ENCODE assay signal across 2 cellular contexts in genomic region chr17:76840443-76840767, GRCh38.
TF ChIP-seq lines count a peak whose summit lies in the region.

No MANE protein-coding gene starts in this region.

TF ChIP-seq in HepG2, 621 proteins besides CTCF, POLR2A, EP300 and RAD21 (continued from another document):
- TF ChIP-seq ZNF83 (CRISPR knock-in tag; IDR thresholded peaks at IDR 0.05; ENCODE audit: borderline replicate concordance) = no peak
- TF ChIP-seq CEBPG (CRISPR knock-in tag; IDR thresholded peaks at IDR 0.05) = no peak
- TF ChIP-seq DNMT3B (CRISPR knock-in tag; conservative IDR thresholded peaks at IDR 0.05) = no peak
- TF ChIP-seq ZNF274 (CRISPR knock-in tag; IDR thresholded peaks at IDR 0.05) = no peak
- no peak for TF ChIP-seq U2AF2 (IDR thresholded peaks at IDR 0.05; ENCODE audit: low read depth, low read length)

TF ChIP-seq in HEK293T, 16 proteins besides CTCF, POLR2A, EP300 and RAD21 (continued from another document):
- TF ChIP-seq BHLHE40 (IDR thresholded peaks at IDR 0.05; ENCODE audit: borderline replicate concordance) (no peak), CTBP1 (IDR thresholded peaks at IDR 0.05; ENCODE audit: borderline replicate concordance) (no peak)
TF ChIP-seq in HEK293T: peak in this region for 0.
